17 cellular contexts compared by ENCODE assay signal in genomic region chr5:33763435-33763834, GRCh38.
"Had no signal": no experiment of that assay in that cellular context is flagged by ENCODE, and none has a peak within 500 bp of the region (broad histone marks: within the 10 kb centered on the region; RNA-seq: fewer than 3 reads in every experiment).

No MANE protein-coding gene starts in this region.

- H3K36me3 Mint-ChIP-seq: naive B cell had no signal

- H3K27ac Mint-ChIP-seq: nephron had no signal

- H3K27me3 ChIP-seq: esophagus squamous epithelium, gastroesophageal sphincter had no signal

- H3K27ac ChIP-seq: esophagus squamous epithelium, gastroesophageal sphincter, left ventricle myocardium inferior had no signal

- H3K9me3 ChIP-seq: esophagus squamous epithelium, gastroesophageal sphincter, left ventricle myocardium inferior had no signal

- DNase-seq: effector memory CD4-positive, alpha-beta T cell; esophagus squamous epithelium; foreskin fibroblast; kidney; left cardiac atrium; left ventricle myocardium inferior; mesendoderm; naive B cell; posterior cingulate gyrus; right cardiac atrium; stimulated activated CD4-positive, alpha-beta T cell treated with anti-CD3 and anti-CD28 coated beads, Interleukin-2, amount 100 ng/mL, for 48 hours; stimulated activated naive CD4-positive, alpha-beta T cell treated with Interleukin-2 at 50 U/mL for 16 hours; trophoblast cell had no signal

- H3K4me3 ChIP-seq: esophagus squamous epithelium, gastroesophageal sphincter, left ventricle myocardium inferior, lung, smooth muscle cell had no signal

- H3K4me2 ChIP-seq: smooth muscle cell had no signal

- H3K4me1 ChIP-seq: esophagus squamous epithelium, left ventricle myocardium inferior had no signal

- H3K4me3 Mint-ChIP-seq: naive B cell, nephron had no signal

- ATAC-seq: gastroesophageal sphincter, left cardiac atrium, right cardiac atrium had no signal

- H3K9me3 Mint-ChIP-seq: naive B cell, nephron had no signal

- H3K36me3 ChIP-seq: esophagus squamous epithelium, gastroesophageal sphincter, left ventricle myocardium inferior had no signal

- H3K4me1 Mint-ChIP-seq: naive B cell had no signal
